Comparison of ENCODE assay signal across 1 cellular context in the genomic region with DNA sequence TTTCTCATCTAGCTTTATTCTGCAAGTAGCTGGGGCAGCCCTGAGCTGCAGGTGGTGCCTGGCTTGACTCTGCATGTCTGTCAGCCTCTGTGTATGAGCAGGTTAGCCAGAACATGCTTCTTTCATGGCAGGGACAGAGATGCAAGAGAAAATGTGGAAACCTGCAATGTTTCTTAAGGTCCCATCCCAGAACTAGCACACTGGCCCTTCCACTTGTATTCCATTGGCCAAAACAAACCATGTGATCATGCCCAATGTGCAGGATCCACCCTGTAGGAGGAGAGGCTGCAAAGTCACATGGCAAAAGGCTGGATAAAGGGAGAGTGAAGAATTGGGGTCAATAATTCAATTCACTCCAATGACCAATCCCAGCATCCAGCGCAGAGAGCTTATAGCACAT.
TF ChIP-seq lines count a peak whose summit lies in the region.

No MANE protein-coding gene starts in this region.

TF ChIP-seq in K562, 482 proteins besides CTCF, POLR2A, EP300 and RAD21:
- TF ChIP-seq, protein P1, sequence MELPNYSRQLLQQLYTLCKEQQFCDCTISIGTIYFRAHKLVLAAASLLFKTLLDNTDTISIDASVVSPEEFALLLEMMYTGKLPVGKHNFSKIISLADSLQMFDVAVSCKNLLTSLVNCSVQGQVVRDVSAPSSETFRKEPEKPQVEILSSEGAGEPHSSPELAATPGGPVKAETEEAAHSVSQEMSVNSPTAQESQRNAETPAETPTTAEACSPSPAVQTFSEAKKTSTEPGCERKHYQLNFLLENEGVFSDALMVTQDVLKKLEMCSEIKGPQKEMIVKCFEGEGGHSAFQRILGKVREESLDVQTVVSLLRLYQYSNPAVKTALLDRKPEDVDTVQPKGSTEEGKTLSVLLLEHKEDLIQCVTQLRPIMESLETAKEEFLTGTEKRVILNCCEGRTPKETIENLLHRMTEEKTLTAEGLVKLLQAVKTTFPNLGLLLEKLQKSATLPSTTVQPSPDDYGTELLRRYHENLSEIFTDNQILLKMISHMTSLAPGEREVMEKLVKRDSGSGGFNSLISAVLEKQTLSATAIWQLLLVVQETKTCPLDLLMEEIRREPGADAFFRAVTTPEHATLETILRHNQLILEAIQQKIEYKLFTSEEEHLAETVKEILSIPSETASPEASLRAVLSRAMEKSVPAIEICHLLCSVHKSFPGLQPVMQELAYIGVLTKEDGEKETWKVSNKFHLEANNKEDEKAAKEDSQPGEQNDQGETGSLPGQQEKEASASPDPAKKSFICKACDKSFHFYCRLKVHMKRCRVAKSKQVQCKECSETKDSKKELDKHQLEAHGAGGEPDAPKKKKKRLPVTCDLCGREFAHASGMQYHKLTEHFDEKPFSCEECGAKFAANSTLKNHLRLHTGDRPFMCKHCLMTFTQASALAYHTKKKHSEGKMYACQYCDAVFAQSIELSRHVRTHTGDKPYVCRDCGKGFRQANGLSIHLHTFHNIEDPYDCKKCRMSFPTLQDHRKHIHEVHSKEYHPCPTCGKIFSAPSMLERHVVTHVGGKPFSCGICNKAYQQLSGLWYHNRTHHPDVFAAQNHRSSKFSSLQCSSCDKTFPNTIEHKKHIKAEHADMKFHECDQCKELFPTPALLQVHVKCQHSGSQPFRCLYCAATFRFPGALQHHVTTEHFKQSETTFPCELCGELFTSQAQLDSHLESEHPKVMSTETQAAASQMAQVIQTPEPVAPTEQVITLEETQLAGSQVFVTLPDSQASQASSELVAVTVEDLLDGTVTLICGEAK (IDR thresholded peaks at IDR 0.05) = no peak
- TF ChIP-seq, protein P1 (CRISPR knock-in tag; IDR thresholded peaks at IDR 0.05) = no peak
- TF ChIP-seq, protein P2, sequence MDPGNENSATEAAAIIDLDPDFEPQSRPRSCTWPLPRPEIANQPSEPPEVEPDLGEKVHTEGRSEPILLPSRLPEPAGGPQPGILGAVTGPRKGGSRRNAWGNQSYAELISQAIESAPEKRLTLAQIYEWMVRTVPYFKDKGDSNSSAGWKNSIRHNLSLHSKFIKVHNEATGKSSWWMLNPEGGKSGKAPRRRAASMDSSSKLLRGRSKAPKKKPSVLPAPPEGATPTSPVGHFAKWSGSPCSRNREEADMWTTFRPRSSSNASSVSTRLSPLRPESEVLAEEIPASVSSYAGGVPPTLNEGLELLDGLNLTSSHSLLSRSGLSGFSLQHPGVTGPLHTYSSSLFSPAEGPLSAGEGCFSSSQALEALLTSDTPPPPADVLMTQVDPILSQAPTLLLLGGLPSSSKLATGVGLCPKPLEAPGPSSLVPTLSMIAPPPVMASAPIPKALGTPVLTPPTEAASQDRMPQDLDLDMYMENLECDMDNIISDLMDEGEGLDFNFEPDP (CRISPR knock-in tag; IDR thresholded peaks at IDR 0.05) = no peak
- TF ChIP-seq, protein P3, sequence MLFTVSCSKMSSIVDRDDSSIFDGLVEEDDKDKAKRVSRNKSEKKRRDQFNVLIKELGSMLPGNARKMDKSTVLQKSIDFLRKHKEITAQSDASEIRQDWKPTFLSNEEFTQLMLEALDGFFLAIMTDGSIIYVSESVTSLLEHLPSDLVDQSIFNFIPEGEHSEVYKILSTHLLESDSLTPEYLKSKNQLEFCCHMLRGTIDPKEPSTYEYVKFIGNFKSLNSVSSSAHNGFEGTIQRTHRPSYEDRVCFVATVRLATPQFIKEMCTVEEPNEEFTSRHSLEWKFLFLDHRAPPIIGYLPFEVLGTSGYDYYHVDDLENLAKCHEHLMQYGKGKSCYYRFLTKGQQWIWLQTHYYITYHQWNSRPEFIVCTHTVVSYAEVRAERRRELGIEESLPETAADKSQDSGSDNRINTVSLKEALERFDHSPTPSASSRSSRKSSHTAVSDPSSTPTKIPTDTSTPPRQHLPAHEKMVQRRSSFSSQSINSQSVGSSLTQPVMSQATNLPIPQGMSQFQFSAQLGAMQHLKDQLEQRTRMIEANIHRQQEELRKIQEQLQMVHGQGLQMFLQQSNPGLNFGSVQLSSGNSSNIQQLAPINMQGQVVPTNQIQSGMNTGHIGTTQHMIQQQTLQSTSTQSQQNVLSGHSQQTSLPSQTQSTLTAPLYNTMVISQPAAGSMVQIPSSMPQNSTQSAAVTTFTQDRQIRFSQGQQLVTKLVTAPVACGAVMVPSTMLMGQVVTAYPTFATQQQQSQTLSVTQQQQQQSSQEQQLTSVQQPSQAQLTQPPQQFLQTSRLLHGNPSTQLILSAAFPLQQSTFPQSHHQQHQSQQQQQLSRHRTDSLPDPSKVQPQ (CRISPR knock-in tag; IDR thresholded peaks at IDR 0.05; ENCODE audit: borderline replicate concordance) = no peak
- TF ChIP-seq FIP1L1 (IDR thresholded peaks at IDR 0.05; ENCODE audit: low read depth, low read length, poor library complexity, severe bottlenecking) (no peak), NFYB (IDR thresholded peaks at IDR 0.05; ENCODE audit: extremely low read depth, insufficient read length) (peak; percentile 57), STAT5A (IDR thresholded peaks at IDR 0.05; ENCODE audit: borderline replicate concordance, low read length) (no peak)
- TF ChIP-seq, protein P4, sequence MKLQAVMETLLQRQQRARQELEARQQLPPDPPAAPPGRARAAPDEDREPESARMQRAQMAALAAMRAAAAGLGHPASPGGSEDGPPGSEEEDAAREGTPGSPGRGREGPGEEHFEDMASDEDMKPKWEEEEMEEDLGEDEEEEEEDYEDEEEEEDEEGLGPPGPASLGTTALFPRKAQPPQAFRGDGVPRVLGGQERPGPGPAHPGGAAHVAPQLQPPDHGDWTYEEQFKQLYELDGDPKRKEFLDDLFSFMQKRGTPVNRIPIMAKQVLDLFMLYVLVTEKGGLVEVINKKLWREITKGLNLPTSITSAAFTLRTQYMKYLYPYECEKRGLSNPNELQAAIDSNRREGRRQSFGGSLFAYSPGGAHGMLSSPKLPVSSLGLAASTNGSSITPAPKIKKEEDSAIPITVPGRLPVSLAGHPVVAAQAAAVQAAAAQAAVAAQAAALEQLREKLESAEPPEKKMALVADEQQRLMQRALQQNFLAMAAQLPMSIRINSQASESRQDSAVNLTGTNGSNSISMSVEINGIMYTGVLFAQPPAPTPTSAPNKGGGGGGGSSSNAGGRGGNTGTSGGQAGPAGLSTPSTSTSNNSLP (IDR thresholded peaks at IDR 0.05; ENCODE audit: borderline replicate concordance, low read depth, low read length) = no peak
